In the genomic region with DNA sequence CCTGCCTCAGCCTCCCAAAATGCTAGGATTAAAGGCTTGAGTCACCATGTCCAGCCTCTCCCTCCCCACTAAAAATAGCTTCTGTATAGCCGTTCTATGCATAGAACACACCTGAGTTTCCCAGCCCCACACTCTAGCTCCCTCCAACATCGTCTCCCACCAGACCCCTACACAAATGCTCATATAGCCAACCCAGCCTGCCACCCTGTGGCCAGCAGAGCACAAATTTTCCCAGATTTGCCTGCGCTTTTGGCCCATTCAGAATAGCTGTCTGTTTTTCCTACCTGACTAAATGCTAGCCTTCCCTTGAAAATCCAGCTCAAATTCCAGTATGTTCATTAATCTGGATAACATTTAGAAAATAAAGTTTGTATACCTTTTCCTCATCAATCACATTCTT, we compare ENCODE assay signal across 13 cellular contexts. TPM values are rescaled to one million over a fixed set of nuclear protein-coding genes. Genes with fewer than 3 reads are reported as not detected.
DNase-seq lines count a peak whose midpoint lies in the region; ATAC-seq and TF ChIP-seq lines count a peak whose summit lies in the region.
"Had no signal": no experiment of that assay in that cellular context is flagged by ENCODE, and none has a peak within 500 bp of the region (broad histone marks: within the 10 kb centered on the region; RNA-seq: fewer than 3 reads in every experiment).

No MANE protein-coding gene starts in this region.

- peak; percentile 64 to 85 for TF ChIP-seq CTCF in GM23338 (conservative IDR thresholded peaks at IDR 0.05; ENCODE audit: low read depth in 2 of 2)

- H3K79me2 ChIP-seq in GM23338 (replicated peaks; ENCODE audit: insufficient read depth) = no peaks in the 10 kb centered on the region

- H3K4me1 ChIP-seq in GM23338 (ENCODE audit: insufficient read depth) = peaks cover 24% of the 10 kb centered on the region
- H3K4me1 ChIP-seq in naive thymus-derived CD4-positive, alpha-beta T cell (ENCODE audit: control insufficient read depth in 2 of 2, insufficient read depth in 2 of 2, low read length in 2 of 2) = peaks cover 48 to 93% of the 10 kb centered on the region in 2 donors
- H3K4me1 ChIP-seq: BE2C, psoas muscle had no signal

- H3K27ac Mint-ChIP-seq in GM23338 = no peak overlapping the region
- peak overlapping the region; percentile 88 for H3K27ac Mint-ChIP-seq in activated naive CD8-positive, alpha-beta T cell treated with anti-CD3 and anti-CD28 coated beads for 36 hours
- H3K27ac Mint-ChIP-seq in naive thymus-derived CD4-positive, alpha-beta T cell = peak overlapping the region; percentile 85 to 99 (median 96)

- peak; percentile 3 for DNase-seq in activated CD4-positive, alpha-beta T cell treated with anti-CD3 and anti-CD28 coated beads for 48 hours
- no peak for DNase-seq in activated CD4-positive, alpha-beta T cell treated with anti-CD3 and anti-CD28 coated beads for 4 hours
- DNase-seq in GM23338 (ENCODE audit: low spot score) (peak; percentile 74), NCI-H2227 treated with DMSO at 0.1 percent for 48 hours (lab: John Stamatoyannopoulos, UW) (no peak), NCI-H226 (no peak)
- DNase-seq in activated naive CD8-positive, alpha-beta T cell treated with anti-CD3 and anti-CD28 coated beads for 36 hours = no peak
- peak in 1 of 9 donors; percentile 16 for DNase-seq in naive thymus-derived CD4-positive, alpha-beta T cell
- DNase-seq: activated gamma-delta T cell, BE2C, psoas muscle, transverse colon had no signal

- H3K9me3 ChIP-seq in naive thymus-derived CD4-positive, alpha-beta T cell (ENCODE audit: control insufficient read depth in 2 of 3, low read length in 3 of 3) = peaks cover 0 to 4% (median 0%) of the 10 kb centered on the region in 3 experiments
- H3K9me3 ChIP-seq: BE2C, psoas muscle, transverse colon had no signal

- H3K4me3 ChIP-seq in GM23338 = no peak overlapping the region
- H3K4me3 ChIP-seq in naive thymus-derived CD4-positive, alpha-beta T cell (ENCODE audit: low read length) = peak overlapping the region; percentile 29
- H3K4me3 ChIP-seq: psoas muscle, transverse colon had no signal

- no peak overlapping the region for H3K27ac ChIP-seq in GM23338 (ENCODE audit: low read depth)
- H3K27ac ChIP-seq in naive thymus-derived CD4-positive, alpha-beta T cell (ENCODE audit: low read depth, low read length) = peak overlapping the region; percentile 72
- H3K27ac ChIP-seq: KMS-11, psoas muscle, transverse colon had no signal

- peaks cover 3% of the 10 kb centered on the region; the same call in 2 of the 3 replicates for H3K36me3 Mint-ChIP-seq in GM23338 (ENCODE audit: low read depth)
- peaks cover 81% of the 10 kb centered on the region for H3K36me3 Mint-ChIP-seq in activated naive CD8-positive, alpha-beta T cell treated with anti-CD3 and anti-CD28 coated beads for 36 hours
- peaks cover 11 to 62% (median 48%) of the 10 kb centered on the region in 5 donors for H3K36me3 Mint-ChIP-seq in naive thymus-derived CD4-positive, alpha-beta T cell

- peak; percentile 55 for ATAC-seq in GM23338
- ATAC-seq in naive thymus-derived CD4-positive, alpha-beta T cell = no peak
- ATAC-seq in activated CD4-positive, CD25-positive, alpha-beta regulatory T cell treated with anti-CD3 and anti-CD28 coated beads, Interleukin-2, amount 50 U/mL, for 24 hours = no peak
- ATAC-seq: psoas muscle had no signal

- no peaks in the 10 kb centered on the region; the same call in 1 of the 2 replicates for H4K20me1 ChIP-seq in GM23338 (replicated peaks; ENCODE audit: insufficient read depth)

- H3K27me3 Mint-ChIP-seq in GM23338 (ENCODE audit: insufficient read depth, low read depth, poor library complexity) = peaks cover 45% of the 10 kb centered on the region
- H3K27me3 Mint-ChIP-seq in activated naive CD8-positive, alpha-beta T cell treated with anti-CD3 and anti-CD28 coated beads for 36 hours = no peaks in the 10 kb centered on the region
- no peaks in the 10 kb centered on the region for H3K27me3 Mint-ChIP-seq in naive thymus-derived CD4-positive, alpha-beta T cell

- H3K27me3 ChIP-seq in GM23338 (ENCODE audit: insufficient read depth) = peaks cover 41% of the 10 kb centered on the region
- no peaks in the 10 kb centered on the region for H3K27me3 ChIP-seq in naive thymus-derived CD4-positive, alpha-beta T cell (ENCODE audit: control insufficient read depth in 2 of 2, insufficient read depth in 2 of 2, low read length in 2 of 2)
- H3K27me3 ChIP-seq: BE2C, transverse colon had no signal

- no peaks in the 10 kb centered on the region for H3F3A ChIP-seq in GM23338 (replicated peaks; ENCODE audit: low read depth)

- H3K4me1 Mint-ChIP-seq in GM23338 = peaks cover 30% of the 10 kb centered on the region
- H3K4me1 Mint-ChIP-seq in activated naive CD8-positive, alpha-beta T cell treated with anti-CD3 and anti-CD28 coated beads for 36 hours = peaks cover 93% of the 10 kb centered on the region
- peaks cover 72 to 98% (median 96%) of the 10 kb centered on the region in 7 donors for H3K4me1 Mint-ChIP-seq in naive thymus-derived CD4-positive, alpha-beta T cell

- no peak overlapping the region for H3K4me3 Mint-ChIP-seq in GM23338
- no peak overlapping the region for H3K4me3 Mint-ChIP-seq in activated naive CD8-positive, alpha-beta T cell treated with anti-CD3 and anti-CD28 coated beads for 36 hours
- H3K4me3 Mint-ChIP-seq in naive thymus-derived CD4-positive, alpha-beta T cell = peak overlapping the region; percentile 54 to 89 (median 86)

- POLR2A ChIA-PET in naive thymus-derived CD4-positive, alpha-beta T cell (lab: Charles Lee) = interaction anchor here (0.6 to 12.0 kb wide), 19 partner anchors 11 to 215 kb away, joined by 3 to 261 read pairs (median 5); a partner anchor contains a TSS

- intact Hi-C loops in naive thymus-derived CD4-positive, alpha-beta T cell (cut with micrococcal nuclease) = loop anchor here in 1 of 2 donors (5.0 kb wide), 1 partner anchor 41 kb away; no protein-coding TSS in a partner anchor

- H2AFZ ChIP-seq in GM23338 = no peak overlapping the region

- H3K36me3 ChIP-seq in GM23338 (ENCODE audit: insufficient read depth) = no peaks in the 10 kb centered on the region
- peaks cover 0 to 6% (median 3%) of the 10 kb centered on the region in 3 experiments for H3K36me3 ChIP-seq in naive thymus-derived CD4-positive, alpha-beta T cell (ENCODE audit: control insufficient read depth in 2 of 3, insufficient read depth in 3 of 3, low read length in 3 of 3)
- H3K36me3 ChIP-seq: BE2C, transverse colon had no signal

- H3K9me3 Mint-ChIP-seq in GM23338 = peaks cover 6% of the 10 kb centered on the region
- H3K9me3 Mint-ChIP-seq in activated naive CD8-positive, alpha-beta T cell treated with anti-CD3 and anti-CD28 coated beads for 36 hours = peaks cover 8% of the 10 kb centered on the region
- peaks cover 0 to 11% (median 2%) of the 10 kb centered on the region in 11 donors for H3K9me3 Mint-ChIP-seq in naive thymus-derived CD4-positive, alpha-beta T cell

- peaks cover 12% of the 10 kb centered on the region for H3K9me2 ChIP-seq in GM23338 (ENCODE audit: insufficient read depth)

- H3K4me2 ChIP-seq in GM23338 = no peak overlapping the region
- H3K4me2 ChIP-seq: KMS-11 had no signal

- CTCF ChIA-PET in naive thymus-derived CD4-positive, alpha-beta T cell (lab: Charles Lee) = interaction anchor here (0.8 to 2.5 kb wide), 10 partner anchors 9 to 332 kb away, joined by 3 to 16 read pairs (median 5); a partner anchor contains a TSS

TF ChIP-seq in GM23338, 12 proteins besides CTCF, POLR2A, EP300 and RAD21:
- TF ChIP-seq ZNF331 (CRISPR knock-in tag; IDR thresholded peaks at IDR 0.05; ENCODE audit: low read depth) (no peak), EZH2 (IDR thresholded peaks at IDR 0.05; ENCODE audit: low read depth, unreplicated experiment) (no peak)

RNA-seq across cellular contexts. Expression of a gene that starts 22.8 kb away (rescaled TPM):
- 12.1 and 15.7 TPM in 2 replicates for total RNA-seq in GM23338 (2014; rRNA removed; shearing (Covaris generic))
- polyA plus RNA-seq in GM23338 (2016; fragmentation: Nextera tagmentation; extraction: Ambion mirVana) = 5.5 and 6.0 TPM in 2 replicates
- 10 to 100 TPM; 59.2 to 61.7 TPM for total RNA-seq in activated naive CD8-positive, alpha-beta T cell treated with anti-CD3 and anti-CD28 coated beads for 36 hours
- 100 to 1,000 TPM in 4 of 5 experiments, 10 to 100 TPM in 1; 75.0 to 288 (median 182) TPM for total RNA-seq in naive thymus-derived CD4-positive, alpha-beta T cell
- polyA plus RNA-seq in naive thymus-derived CD4-positive, alpha-beta T cell = 100 to 1,000 TPM; 119 to 204 TPM

RNA-seq across cellular contexts. Expression of a gene that starts 47.3 kb away (rescaled TPM):
- 834 and 976 TPM in 2 replicates for total RNA-seq in GM23338 (2014; rRNA removed; shearing (Covaris generic))
- 2,942 and 3,166 TPM in 2 replicates for polyA plus RNA-seq in GM23338 (2016; fragmentation: Nextera tagmentation; extraction: Ambion mirVana)
- 1,000 to 10,000 TPM; 1,816 to 1,884 TPM for total RNA-seq in activated naive CD8-positive, alpha-beta T cell treated with anti-CD3 and anti-CD28 coated beads for 36 hours
- 1,000 to 10,000 TPM; 1,492 to 5,756 (median 1,578) TPM for total RNA-seq in naive thymus-derived CD4-positive, alpha-beta T cell
- 1,000 to 10,000 TPM; 6,721 to 8,256 TPM for polyA plus RNA-seq in naive thymus-derived CD4-positive, alpha-beta T cell

Comparison
In these comparisons a context has a peak if more than half of its experiments do, and no peak if none do; other contexts are left out.
1. DNase-seq: peak in activated CD4-positive, alpha-beta T cell treated with anti-CD3 and anti-CD28 coated beads for 48 hours (single experiment) and GM23338 (single experiment); none in activated CD4-positive, alpha-beta T cell treated with anti-CD3 and anti-CD28 coated beads for 4 hours (0 of 2), activated naive CD8-positive, alpha-beta T cell treated with anti-CD3 and anti-CD28 coated beads for 36 hours (single experiment), NCI-H2227 treated with DMSO at 0.1 percent for 48 hours (single experiment) and NCI-H226 (single experiment).
2. H3K4me3 Mint-ChIP-seq: peak in naive thymus-derived CD4-positive, alpha-beta T cell (10 of 10); none in GM23338 (single experiment) and activated naive CD8-positive, alpha-beta T cell treated with anti-CD3 and anti-CD28 coated beads for 36 hours (single experiment).